ENCODE assay signal across 31 cellular contexts in the genomic region with DNA sequence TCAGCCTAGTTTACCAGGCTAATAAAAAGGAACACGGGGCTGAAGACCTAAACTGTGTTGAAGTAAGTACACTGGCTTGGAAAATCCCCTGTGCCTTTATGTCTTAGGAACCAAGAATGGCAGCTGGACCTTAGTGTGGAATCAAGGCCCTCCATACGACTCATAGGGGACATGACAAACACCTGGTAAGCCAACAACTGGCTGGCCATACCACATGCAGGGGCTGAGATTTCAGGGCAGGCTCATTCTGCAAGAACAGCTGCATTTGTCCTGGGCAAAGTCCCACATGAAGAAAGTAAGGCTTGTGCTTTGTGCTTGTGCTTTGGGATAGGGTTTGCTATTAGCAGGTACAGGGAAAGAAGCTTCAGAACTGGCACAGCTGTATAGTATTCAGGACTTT.
"Had no signal": no experiment of that assay in that cellular context is flagged by ENCODE, and none has a peak within 500 bp of the region (broad histone marks: within the 10 kb centered on the region; RNA-seq: fewer than 3 reads in every experiment).

No MANE protein-coding gene starts in this region.

- H2AFZ ChIP-seq: PC-9 had no signal

- H3K4me2 ChIP-seq: PC-9 had no signal

- H3K4me3 ChIP-seq: K562, MG63, PC-9, SK-N-MC had no signal

- H3K27ac ChIP-seq: brain microvascular endothelial cell, PC-9, SK-N-MC had no signal

- DNase-seq: activated B cell treated with CpG ODN at 0.5 μM for 24 hours; activated CD4-positive, alpha-beta memory T cell treated with anti-CD3 and anti-CD28 coated beads, Interleukin-2, amount 10 ng/mL, durations not matched to agents 7 days and 5 days; activated CD4-positive, alpha-beta T cell treated with anti-CD3 and anti-CD28 coated beads for 4 hours; activated CD4-positive, alpha-beta T cell treated with anti-CD3 and anti-CD28 coated beads, Interleukin-2, amount 50 U/mL, for 1 hour; activated CD4-positive, CD25-positive, alpha-beta regulatory T cell treated with anti-CD3 and anti-CD28 coated beads, Interleukin-2, amount 50 U/mL, for 72 hours; activated CD8-positive, alpha-beta memory T cell treated with anti-CD3 and anti-CD28 coated beads for 24 hours; activated CD8-positive, alpha-beta memory T cell treated with anti-CD3 and anti-CD28 coated beads, Interleukin-2, amount 10 ng/mL, durations not matched to agents 7 days and 5 days; activated CD8-positive, alpha-beta memory T cell treated with anti-CD3 and anti-CD28 coated beads, Interleukin-2, amount 50 U/mL, for 48 hours; activated effector memory CD4-positive, alpha-beta T cell treated with Interleukin-2 at 50 U/mL for 16 hours; activated naive CD4-positive, alpha-beta T cell treated with anti-CD3 and anti-CD28 coated beads, Interleukin-2, amount 50 U/mL, for 16 hours; activated naive CD8-positive, alpha-beta T cell treated with anti-CD3 and anti-CD28 coated beads for 36 hours; activated T-cell treated with anti-CD3 and anti-CD28 coated beads, Interleukin-2, amount 50 U/mL, for 48 hours; amniotic stem cell; aorta; brain microvascular endothelial cell; central memory CD4-positive, alpha-beta T cell; Karpas-422; MG63; NCI-H1048; NCI-H1436; NCI-H1694; NCI-H1930; NCI-H2081 treated with DMSO at 0.1 percent for 48 hours; NCI-H510A; NCI-H526; NCI-H748 treated with DMSO at 0.1 percent for 48 hours; NK-92 treated with Interleukin-12 subunit alpha and Interleukin-12 subunit beta, amount 100 ng/mL, for 24 hours; PC-9; Right ventricle myocardium superior had no signal

- H3K27me3 ChIP-seq: brain microvascular endothelial cell, MG63 had no signal

- ATAC-seq: activated CD8-positive, alpha-beta memory T cell treated with anti-CD3 and anti-CD28 coated beads, Interleukin-2, amount 10 ng/mL, durations not matched to agents 7 days and 5 days; K562 had no signal

- H3K9me3 ChIP-seq: MG63 had no signal
